ENCODE assay signal across 14 cellular contexts in genomic region chr7:37709631-37710509, GRCh38. TPM values are rescaled to one million over a fixed set of nuclear protein-coding genes. Genes with fewer than 3 reads are reported as not detected.
DNase-seq lines count a peak whose midpoint lies in the region; ATAC-seq and TF ChIP-seq lines count a peak whose summit lies in the region.
"Had no signal": no experiment of that assay in that cellular context is flagged by ENCODE, and none has a peak within 500 bp of the region (broad histone marks: within the 10 kb centered on the region; RNA-seq: fewer than 3 reads in every experiment).

No MANE protein-coding gene starts in this region.

- no peaks in the 10 kb centered on the region for H3K9me3 Mint-ChIP-seq in activated CD4-positive, alpha-beta T cell treated with anti-CD3 and anti-CD28 coated beads for 36 hours (ENCODE audit: low read depth)
- H3K9me3 Mint-ChIP-seq in T-helper 2 cell treated with Interferon-gamma antibody and Interleukin-4, amounts not matched to agents 5 μg/mL and 100 μg/mL, for 36 hours = no peaks in the 10 kb centered on the region
- no peaks in the 10 kb centered on the region for H3K9me3 Mint-ChIP-seq in type B pancreatic cell
- H3K9me3 Mint-ChIP-seq: activated B cell treated with CpG ODN at 0.5 μM for 24 hours; activated naive CD4-positive, alpha-beta T cell treated with anti-CD3 and anti-CD28 coated beads, Interleukin-2, amount 50 U/mL, for 24 hours; stimulated activated naive B cell treated with anti-CD40 and anti-IgM and Interleukin-4, amounts not matched to agents 10 μg/mL and 1 μg/mL and 100 μg/mL, for 72 hours had no signal

- peak; percentile 79 for ATAC-seq in activated CD4-positive, alpha-beta T cell treated with anti-CD3 and anti-CD28 coated beads for 36 hours
- ATAC-seq in GM21423 (IDR thresholded peaks at IDR 0.05; ENCODE audit: unreplicated experiment) = peak; percentile 95
- ATAC-seq in HG03039 (IDR thresholded peaks at IDR 0.05; ENCODE audit: unreplicated experiment) = peak; percentile 90

- intact Hi-C loops in activated CD4-positive, alpha-beta T cell treated with anti-CD3 and anti-CD28 coated beads for 36 hours (cut with DNase I, micrococcal nuclease) = no loop called here

- H3K4me1 Mint-ChIP-seq in activated CD4-positive, alpha-beta T cell treated with anti-CD3 and anti-CD28 coated beads for 36 hours = no peaks in the 10 kb centered on the region
- peaks cover 5% of the 10 kb centered on the region for H3K4me1 Mint-ChIP-seq in T-helper 2 cell treated with Interferon-gamma antibody and Interleukin-4, amounts not matched to agents 5 μg/mL and 100 μg/mL, for 36 hours (ENCODE audit: low read depth)
- H3K4me1 Mint-ChIP-seq in type B pancreatic cell (ENCODE audit: unreplicated experiment) = peaks cover 13% of the 10 kb centered on the region
- H3K4me1 Mint-ChIP-seq: activated B cell treated with CpG ODN at 0.5 μM for 24 hours; activated naive CD4-positive, alpha-beta T cell treated with anti-CD3 and anti-CD28 coated beads, Interleukin-2, amount 50 U/mL, for 24 hours; stimulated activated naive B cell treated with anti-CD40 and anti-IgM and Interleukin-4, amounts not matched to agents 10 μg/mL and 1 μg/mL and 100 μg/mL, for 72 hours had no signal

- no peaks in the 10 kb centered on the region for H3K36me3 Mint-ChIP-seq in activated CD4-positive, alpha-beta T cell treated with anti-CD3 and anti-CD28 coated beads for 36 hours (ENCODE audit: low read depth)
- H3K36me3 Mint-ChIP-seq in T-helper 2 cell treated with Interferon-gamma antibody and Interleukin-4, amounts not matched to agents 5 μg/mL and 100 μg/mL, for 36 hours (ENCODE audit: low read depth) = no peaks in the 10 kb centered on the region
- no peaks in the 10 kb centered on the region for H3K36me3 Mint-ChIP-seq in type B pancreatic cell
- H3K36me3 Mint-ChIP-seq: activated naive CD4-positive, alpha-beta T cell treated with anti-CD3 and anti-CD28 coated beads, Interleukin-2, amount 50 U/mL, for 24 hours; stimulated activated naive B cell treated with anti-CD40 and anti-IgM and Interleukin-4, amounts not matched to agents 10 μg/mL and 1 μg/mL and 100 μg/mL, for 72 hours had no signal

- no peak overlapping the region for H3K4me3 Mint-ChIP-seq in activated CD4-positive, alpha-beta T cell treated with anti-CD3 and anti-CD28 coated beads for 36 hours
- H3K4me3 Mint-ChIP-seq in T-helper 2 cell treated with Interferon-gamma antibody and Interleukin-4, amounts not matched to agents 5 μg/mL and 100 μg/mL, for 36 hours = no peak overlapping the region
- H3K4me3 Mint-ChIP-seq in type B pancreatic cell = no peak overlapping the region
- H3K4me3 Mint-ChIP-seq: activated B cell treated with CpG ODN at 0.5 μM for 24 hours; activated naive CD4-positive, alpha-beta T cell treated with anti-CD3 and anti-CD28 coated beads, Interleukin-2, amount 50 U/mL, for 24 hours; stimulated activated naive B cell treated with anti-CD40 and anti-IgM and Interleukin-4, amounts not matched to agents 10 μg/mL and 1 μg/mL and 100 μg/mL, for 72 hours had no signal

- POLR2A ChIA-PET in activated CD4-positive, alpha-beta T cell treated with anti-CD3 and anti-CD28 coated beads for 36 hours (lab: Charles Lee) = no interaction called here

- peaks cover 6% of the 10 kb centered on the region for H3K27me3 Mint-ChIP-seq in activated CD4-positive, alpha-beta T cell treated with anti-CD3 and anti-CD28 coated beads for 36 hours
- H3K27me3 Mint-ChIP-seq in T-helper 2 cell treated with Interferon-gamma antibody and Interleukin-4, amounts not matched to agents 5 μg/mL and 100 μg/mL, for 36 hours (ENCODE audit: low read depth) = no peaks in the 10 kb centered on the region
- peaks cover 21% of the 10 kb centered on the region for H3K27me3 Mint-ChIP-seq in type B pancreatic cell

- no peak for TF ChIP-seq CTCF in type B pancreatic cell (conservative IDR thresholded peaks at IDR 0.05)

- DNase-seq in activated CD4-positive, alpha-beta T cell treated with anti-CD3 and anti-CD28 coated beads for 36 hours = peak; percentile 18
- no peak for DNase-seq in activated CD4-positive, alpha-beta T cell treated with anti-CD3 and anti-CD28 coated beads, Interleukin-2, amount 50 U/mL, for 4 hours
- DNase-seq in T-helper 2 cell treated with Interferon-gamma antibody and Interleukin-4, amounts not matched to agents 5 μg/mL and 100 μg/mL, for 36 hours (ENCODE audit: low spot score) = peak; percentile 27
- no peak for DNase-seq in activated naive CD4-positive, alpha-beta T cell (lab: John Stamatoyannopoulos, UW)
- DNase-seq in NCI-H1436 (lab: John Stamatoyannopoulos, UW) (no peak), type B pancreatic cell (ENCODE audit: extremely low spot score, unreplicated experiment) (no peak)
- DNase-seq: activated B cell treated with CpG ODN at 0.5 μM for 24 hours; NCI-H446 treated with DMSO at 0.1 percent for 48 hours; stimulated activated naive B cell treated with anti-CD40 and anti-IgM and Interleukin-4, amounts not matched to agents 10 μg/mL and 1 μg/mL and 100 μg/mL, for 72 hours had no signal

- CTCF ChIA-PET in activated CD4-positive, alpha-beta T cell treated with anti-CD3 and anti-CD28 coated beads for 36 hours (lab: Charles Lee) = no interaction called here

- no peak overlapping the region for H3K27ac Mint-ChIP-seq in activated CD4-positive, alpha-beta T cell treated with anti-CD3 and anti-CD28 coated beads for 36 hours
- no peak overlapping the region for H3K27ac Mint-ChIP-seq in T-helper 2 cell treated with Interferon-gamma antibody and Interleukin-4, amounts not matched to agents 5 μg/mL and 100 μg/mL, for 36 hours
- no peak overlapping the region for H3K27ac Mint-ChIP-seq in type B pancreatic cell
- H3K27ac Mint-ChIP-seq: activated B cell treated with CpG ODN at 0.5 μM for 24 hours; activated naive CD4-positive, alpha-beta T cell treated with anti-CD3 and anti-CD28 coated beads, Interleukin-2, amount 50 U/mL, for 24 hours; stimulated activated naive B cell treated with anti-CD40 and anti-IgM and Interleukin-4, amounts not matched to agents 10 μg/mL and 1 μg/mL and 100 μg/mL, for 72 hours had no signal

RNA-seq across cellular contexts. Expression of gene GPR141, which starts 26.3 kb away (rescaled TPM):
- total RNA-seq in activated CD4-positive, alpha-beta T cell treated with anti-CD3 and anti-CD28 coated beads for 36 hours = not detected
- 0.31 TPM in 1 of 2 replicates, not detected in the other for total RNA-seq in type B pancreatic cell (ENCODE audit: low replicate concordance)
- total RNA-seq: activated B cell treated with CpG ODN at 0.5 μM for 24 hours, kidney epithelial cell, LHCN-M2 had no signal

Comparison
In these comparisons a context has a peak if more than half of its experiments do, and no peak if none do; other contexts are left out.
1. DNase-seq: peak in activated CD4-positive, alpha-beta T cell treated with anti-CD3 and anti-CD28 coated beads for 36 hours (single experiment) and T-helper 2 cell treated with Interferon-gamma antibody and Interleukin-4, amounts not matched to agents 5 μg/mL and 100 μg/mL, for 36 hours (single experiment); none in activated CD4-positive, alpha-beta T cell treated with anti-CD3 and anti-CD28 coated beads, Interleukin-2, amount 50 U/mL, for 4 hours (0 of 2), activated naive CD4-positive, alpha-beta T cell (0 of 4), NCI-H1436 (single experiment) and type B pancreatic cell (single experiment).
2. Peak in every context shown above with its lines, with median percentiles within 50 percentile points of each other: ATAC-seq.